ENCODE assay signal across 17 cellular contexts in the genomic region with DNA sequence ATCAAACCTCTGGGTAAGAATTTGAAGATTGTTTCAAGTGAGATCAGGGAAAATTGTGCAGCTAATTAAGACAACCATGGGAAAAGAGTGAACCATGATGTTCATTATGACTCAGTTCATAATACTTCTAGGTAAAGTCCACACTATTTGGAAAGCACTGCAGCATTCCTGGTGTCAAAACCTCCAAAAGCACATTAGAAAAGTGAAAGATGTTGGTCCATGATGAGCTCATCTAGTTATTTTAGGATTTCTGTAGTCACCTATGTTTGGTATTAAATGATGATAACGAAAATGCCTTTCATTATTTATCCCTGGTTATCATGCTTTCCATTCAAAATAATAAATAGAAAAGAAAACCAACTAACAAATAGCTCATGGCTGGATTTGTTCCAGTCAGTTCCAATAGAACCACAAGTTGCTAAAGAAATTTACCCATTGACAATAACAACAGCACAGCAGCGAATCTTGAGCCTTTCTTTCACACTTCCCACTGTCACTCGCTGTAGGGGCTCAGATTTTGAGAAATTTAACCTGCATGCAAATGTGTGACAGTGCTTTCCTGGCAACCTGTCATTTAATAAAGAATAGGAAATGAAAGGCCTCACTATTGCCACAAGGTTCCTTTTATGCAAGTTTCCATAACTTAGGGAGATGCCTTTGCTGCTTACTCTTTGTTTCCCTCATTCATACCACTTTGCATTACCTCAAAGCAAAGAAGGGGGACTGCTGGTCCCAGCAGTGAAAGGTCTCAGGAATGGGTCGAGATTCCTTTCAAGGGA.
"Had no signal": no experiment of that assay in that cellular context is flagged by ENCODE, and none has a peak within 500 bp of the region (broad histone marks: within the 10 kb centered on the region; RNA-seq: fewer than 3 reads in every experiment).

No MANE protein-coding gene starts in this region.

- H3K27me3 Mint-ChIP-seq: activated CD4-positive, alpha-beta memory T cell treated with anti-CD3 and anti-CD28 coated beads, Interleukin-2, amount 10 ng/mL, durations not matched to agents 7 days and 5 days; activated naive CD8-positive, alpha-beta T cell treated with anti-CD3 and anti-CD28 coated beads, Interleukin-2, amount 10 ng/mL, durations not matched to agents 7 days and 5 days had no signal

- H3K36me3 ChIP-seq: ascending aorta, gastrocnemius medialis, pancreas, thyroid gland had no signal

- H3K27me3 ChIP-seq: ascending aorta, gastrocnemius medialis, pancreas, thyroid gland had no signal

- H3K4me3 Mint-ChIP-seq: activated CD4-positive, alpha-beta memory T cell treated with anti-CD3 and anti-CD28 coated beads, Interleukin-2, amount 10 ng/mL, durations not matched to agents 7 days and 5 days; activated naive CD8-positive, alpha-beta T cell treated with anti-CD3 and anti-CD28 coated beads, Interleukin-2, amount 10 ng/mL, durations not matched to agents 7 days and 5 days; activated T-cell treated with anti-CD3 and anti-CD28 coated beads, Interleukin-2, amount 50 U/mL, for 72 hours had no signal

- H3K4me3 ChIP-seq: ascending aorta, gastrocnemius medialis, pancreas, skin epidermis, thyroid gland had no signal

- H3K27ac ChIP-seq: gastrocnemius medialis, pancreas, thyroid gland had no signal

- H3K4me1 Mint-ChIP-seq: activated CD4-positive, alpha-beta memory T cell treated with anti-CD3 and anti-CD28 coated beads, Interleukin-2, amount 10 ng/mL, durations not matched to agents 7 days and 5 days had no signal

- DNase-seq: activated CD4-positive, alpha-beta memory T cell treated with anti-CD3 and anti-CD28 coated beads, Interleukin-2, amount 10 ng/mL, durations not matched to agents 7 days and 5 days; activated CD8-positive, alpha-beta memory T cell treated with anti-CD3 and anti-CD28 coated beads, Interleukin-2, amount 50 U/mL, for 4 hours; activated gamma-delta T cell treated with Interleukin-2 at 50 U/mL for 16 hours; activated naive CD8-positive, alpha-beta T cell treated with anti-CD3 and anti-CD28 coated beads, Interleukin-2, amount 10 ng/mL, durations not matched to agents 7 days and 5 days; activated T-cell treated with anti-CD3 and anti-CD28 coated beads, Interleukin-2, amount 50 U/mL, for 72 hours; caudate nucleus; cortex of kidney; effector memory CD4-positive, alpha-beta T cell; gastrocnemius medialis; kidney; mesendoderm; pancreas; retina; stimulated activated CD4-positive, alpha-beta T cell treated with anti-CD3 and anti-CD28 coated beads, Interleukin-4, amount 100 ng/mL, for 4 hours; thyroid gland had no signal

- H3K9me3 ChIP-seq: ascending aorta, gastrocnemius medialis, pancreas, thyroid gland had no signal

- H3K9me3 Mint-ChIP-seq: activated CD4-positive, alpha-beta memory T cell treated with anti-CD3 and anti-CD28 coated beads, Interleukin-2, amount 10 ng/mL, durations not matched to agents 7 days and 5 days; activated naive CD8-positive, alpha-beta T cell treated with anti-CD3 and anti-CD28 coated beads, Interleukin-2, amount 10 ng/mL, durations not matched to agents 7 days and 5 days; activated T-cell treated with anti-CD3 and anti-CD28 coated beads, Interleukin-2, amount 50 U/mL, for 72 hours had no signal

- ATAC-seq: activated T-cell treated with anti-CD3 and anti-CD28 coated beads, Interleukin-2, amount 50 U/mL, for 72 hours; gastrocnemius medialis; pancreas had no signal

- H3K4me1 ChIP-seq: pancreas had no signal

- H3K27ac Mint-ChIP-seq: activated CD4-positive, alpha-beta memory T cell treated with anti-CD3 and anti-CD28 coated beads, Interleukin-2, amount 10 ng/mL, durations not matched to agents 7 days and 5 days; activated naive CD8-positive, alpha-beta T cell treated with anti-CD3 and anti-CD28 coated beads, Interleukin-2, amount 10 ng/mL, durations not matched to agents 7 days and 5 days; activated T-cell treated with anti-CD3 and anti-CD28 coated beads, Interleukin-2, amount 50 U/mL, for 72 hours had no signal
